1 cellular context compared by ENCODE assay signal in the genomic region with DNA sequence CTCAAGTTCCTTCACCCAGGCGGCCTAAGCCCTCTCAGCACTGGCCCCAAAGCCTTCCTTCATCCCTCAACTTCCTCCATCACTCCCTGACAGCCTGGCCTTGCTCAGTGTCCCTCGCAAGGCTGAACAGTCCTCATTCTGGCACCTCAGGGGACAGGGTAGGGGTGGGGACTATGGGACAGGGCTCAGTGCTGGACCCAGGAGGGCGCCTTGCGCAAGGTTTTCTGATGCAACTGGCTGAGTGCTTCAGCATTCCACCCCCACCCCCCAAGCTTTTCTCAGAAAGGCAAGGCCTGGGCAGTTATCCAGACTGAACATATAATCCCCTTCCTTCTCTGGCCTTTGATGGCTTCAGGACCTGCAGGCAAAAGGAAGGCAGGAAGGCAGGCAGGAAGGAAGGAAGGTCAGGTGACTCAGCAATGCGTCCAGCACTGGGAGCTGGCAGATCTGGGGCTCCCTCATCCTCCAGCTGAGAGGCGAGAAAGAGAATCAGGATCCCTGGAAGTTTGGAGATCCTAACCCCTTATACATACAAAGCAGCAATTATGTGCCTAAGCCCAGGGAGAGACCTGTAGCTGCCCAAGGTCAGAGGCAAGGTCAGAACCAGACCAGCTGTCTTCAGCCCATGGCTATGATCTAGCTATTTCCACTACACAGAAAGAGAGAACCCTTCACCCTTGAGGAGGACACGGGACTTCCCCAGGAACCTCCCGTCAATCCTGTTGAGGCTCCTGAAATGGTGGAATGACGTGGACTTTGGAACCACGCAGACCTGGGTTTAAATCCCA.
A peak's percentile ranks its signal among the peaks of the same experiment; 100 is the strongest.
TF ChIP-seq lines count a peak whose summit lies in the region.

No MANE protein-coding gene starts in this region.

TF ChIP-seq in HepG2, 621 proteins besides CTCF, POLR2A, EP300 and RAD21 (continued from another document and continues in another):
- TF ChIP-seq YEATS2 (CRISPR knock-in tag; IDR thresholded peaks at IDR 0.05; ENCODE audit: borderline replicate concordance): peak; percentile 72
- TF ChIP-seq LCORL (IDR thresholded peaks at IDR 0.05): no peak
- peak; percentile 100 for TF ChIP-seq LCORL (CRISPR knock-in tag; IDR thresholded peaks at IDR 0.05)
- no peak; the same call in none of the 2 replicates for TF ChIP-seq IRX3 (CRISPR knock-in tag; IDR thresholded peaks at IDR 0.05; ENCODE audit: borderline replicate concordance, low read depth)
- no peak for TF ChIP-seq HNRNPUL1 (IDR thresholded peaks at IDR 0.05; ENCODE audit: low read depth, low read length)
- TF ChIP-seq, protein P1, sequence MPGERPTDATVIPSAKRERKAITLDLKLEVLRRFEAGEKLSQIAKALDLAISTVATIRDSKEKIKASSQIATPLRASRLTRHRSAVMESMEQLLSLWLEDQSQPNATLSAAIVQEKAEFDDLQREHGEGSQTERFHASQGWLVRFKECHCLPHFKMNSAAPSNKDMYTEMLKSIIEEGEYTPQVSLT (CRISPR knock-in tag; IDR thresholded peaks at IDR 0.05; ENCODE audit: borderline replicate concordance, low read depth): no peak
- TF ChIP-seq, protein P2, sequence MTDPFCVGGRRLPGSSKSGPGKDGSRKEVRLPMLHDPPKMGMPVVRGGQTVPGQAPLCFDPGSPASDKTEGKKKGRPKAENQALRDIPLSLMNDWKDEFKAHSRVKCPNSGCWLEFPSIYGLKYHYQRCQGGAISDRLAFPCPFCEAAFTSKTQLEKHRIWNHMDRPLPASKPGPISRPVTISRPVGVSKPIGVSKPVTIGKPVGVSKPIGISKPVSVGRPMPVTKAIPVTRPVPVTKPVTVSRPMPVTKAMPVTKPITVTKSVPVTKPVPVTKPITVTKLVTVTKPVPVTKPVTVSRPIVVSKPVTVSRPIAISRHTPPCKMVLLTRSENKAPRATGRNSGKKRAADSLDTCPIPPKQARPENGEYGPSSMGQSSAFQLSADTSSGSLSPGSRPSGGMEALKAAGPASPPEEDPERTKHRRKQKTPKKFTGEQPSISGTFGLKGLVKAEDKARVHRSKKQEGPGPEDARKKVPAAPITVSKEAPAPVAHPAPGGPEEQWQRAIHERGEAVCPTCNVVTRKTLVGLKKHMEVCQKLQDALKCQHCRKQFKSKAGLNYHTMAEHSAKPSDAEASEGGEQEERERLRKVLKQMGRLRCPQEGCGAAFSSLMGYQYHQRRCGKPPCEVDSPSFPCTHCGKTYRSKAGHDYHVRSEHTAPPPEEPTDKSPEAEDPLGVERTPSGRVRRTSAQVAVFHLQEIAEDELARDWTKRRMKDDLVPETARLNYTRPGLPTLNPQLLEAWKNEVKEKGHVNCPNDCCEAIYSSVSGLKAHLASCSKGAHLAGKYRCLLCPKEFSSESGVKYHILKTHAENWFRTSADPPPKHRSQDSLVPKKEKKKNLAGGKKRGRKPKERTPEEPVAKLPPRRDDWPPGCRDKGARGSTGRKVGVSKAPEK (CRISPR knock-in tag; IDR thresholded peaks at IDR 0.05; ENCODE audit: borderline replicate concordance): no peak; the same call in 1 of the 2 replicates
- TF ChIP-seq RBM22 (optimal IDR thresholded peaks at IDR 0.05; ENCODE audit: low read length): no peak
- TF ChIP-seq, protein P3, sequence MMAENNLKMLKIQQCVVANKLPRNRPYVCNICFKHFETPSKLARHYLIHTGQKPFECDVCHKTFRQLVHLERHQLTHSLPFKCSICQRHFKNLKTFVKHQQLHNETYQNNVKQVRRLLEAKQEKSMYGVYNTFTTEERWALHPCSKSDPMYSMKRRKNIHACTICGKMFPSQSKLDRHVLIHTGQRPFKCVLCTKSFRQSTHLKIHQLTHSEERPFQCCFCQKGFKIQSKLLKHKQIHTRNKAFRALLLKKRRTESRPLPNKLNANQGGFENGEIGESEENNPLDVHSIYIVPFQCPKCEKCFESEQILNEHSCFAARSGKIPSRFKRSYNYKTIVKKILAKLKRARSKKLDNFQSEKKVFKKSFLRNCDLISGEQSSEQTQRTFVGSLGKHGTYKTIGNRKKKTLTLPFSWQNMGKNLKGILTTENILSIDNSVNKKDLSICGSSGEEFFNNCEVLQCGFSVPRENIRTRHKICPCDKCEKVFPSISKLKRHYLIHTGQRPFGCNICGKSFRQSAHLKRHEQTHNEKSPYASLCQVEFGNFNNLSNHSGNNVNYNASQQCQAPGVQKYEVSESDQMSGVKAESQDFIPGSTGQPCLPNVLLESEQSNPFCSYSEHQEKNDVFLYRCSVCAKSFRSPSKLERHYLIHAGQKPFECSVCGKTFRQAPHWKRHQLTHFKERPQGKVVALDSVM (CRISPR knock-in tag; IDR thresholded peaks at IDR 0.05): peak; percentile 90
- peak; percentile 99 for TF ChIP-seq ZNF746 (CRISPR knock-in tag; IDR thresholded peaks at IDR 0.05)
- TF ChIP-seq NR2C2 (CRISPR knock-in tag; IDR thresholded peaks at IDR 0.05; ENCODE audit: borderline replicate concordance): peak; percentile 93
- TF ChIP-seq, protein P4, sequence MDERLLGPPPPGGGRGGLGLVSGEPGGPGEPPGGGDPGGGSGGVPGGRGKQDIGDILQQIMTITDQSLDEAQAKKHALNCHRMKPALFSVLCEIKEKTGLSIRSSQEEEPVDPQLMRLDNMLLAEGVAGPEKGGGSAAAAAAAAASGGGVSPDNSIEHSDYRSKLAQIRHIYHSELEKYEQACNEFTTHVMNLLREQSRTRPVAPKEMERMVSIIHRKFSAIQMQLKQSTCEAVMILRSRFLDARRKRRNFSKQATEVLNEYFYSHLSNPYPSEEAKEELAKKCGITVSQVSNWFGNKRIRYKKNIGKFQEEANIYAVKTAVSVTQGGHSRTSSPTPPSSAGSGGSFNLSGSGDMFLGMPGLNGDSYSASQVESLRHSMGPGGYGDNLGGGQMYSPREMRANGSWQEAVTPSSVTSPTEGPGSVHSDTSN (CRISPR knock-in tag; IDR thresholded peaks at IDR 0.05): peak; percentile 52; the same call in 1 of the 2 replicates
- TF ChIP-seq RBFOX2 (IDR thresholded peaks at IDR 0.05; ENCODE audit: low read depth, low read length): peak; percentile 13
- TF ChIP-seq ZNF549 (CRISPR knock-in tag; IDR thresholded peaks at IDR 0.05): no peak
- TF ChIP-seq, protein P5, sequence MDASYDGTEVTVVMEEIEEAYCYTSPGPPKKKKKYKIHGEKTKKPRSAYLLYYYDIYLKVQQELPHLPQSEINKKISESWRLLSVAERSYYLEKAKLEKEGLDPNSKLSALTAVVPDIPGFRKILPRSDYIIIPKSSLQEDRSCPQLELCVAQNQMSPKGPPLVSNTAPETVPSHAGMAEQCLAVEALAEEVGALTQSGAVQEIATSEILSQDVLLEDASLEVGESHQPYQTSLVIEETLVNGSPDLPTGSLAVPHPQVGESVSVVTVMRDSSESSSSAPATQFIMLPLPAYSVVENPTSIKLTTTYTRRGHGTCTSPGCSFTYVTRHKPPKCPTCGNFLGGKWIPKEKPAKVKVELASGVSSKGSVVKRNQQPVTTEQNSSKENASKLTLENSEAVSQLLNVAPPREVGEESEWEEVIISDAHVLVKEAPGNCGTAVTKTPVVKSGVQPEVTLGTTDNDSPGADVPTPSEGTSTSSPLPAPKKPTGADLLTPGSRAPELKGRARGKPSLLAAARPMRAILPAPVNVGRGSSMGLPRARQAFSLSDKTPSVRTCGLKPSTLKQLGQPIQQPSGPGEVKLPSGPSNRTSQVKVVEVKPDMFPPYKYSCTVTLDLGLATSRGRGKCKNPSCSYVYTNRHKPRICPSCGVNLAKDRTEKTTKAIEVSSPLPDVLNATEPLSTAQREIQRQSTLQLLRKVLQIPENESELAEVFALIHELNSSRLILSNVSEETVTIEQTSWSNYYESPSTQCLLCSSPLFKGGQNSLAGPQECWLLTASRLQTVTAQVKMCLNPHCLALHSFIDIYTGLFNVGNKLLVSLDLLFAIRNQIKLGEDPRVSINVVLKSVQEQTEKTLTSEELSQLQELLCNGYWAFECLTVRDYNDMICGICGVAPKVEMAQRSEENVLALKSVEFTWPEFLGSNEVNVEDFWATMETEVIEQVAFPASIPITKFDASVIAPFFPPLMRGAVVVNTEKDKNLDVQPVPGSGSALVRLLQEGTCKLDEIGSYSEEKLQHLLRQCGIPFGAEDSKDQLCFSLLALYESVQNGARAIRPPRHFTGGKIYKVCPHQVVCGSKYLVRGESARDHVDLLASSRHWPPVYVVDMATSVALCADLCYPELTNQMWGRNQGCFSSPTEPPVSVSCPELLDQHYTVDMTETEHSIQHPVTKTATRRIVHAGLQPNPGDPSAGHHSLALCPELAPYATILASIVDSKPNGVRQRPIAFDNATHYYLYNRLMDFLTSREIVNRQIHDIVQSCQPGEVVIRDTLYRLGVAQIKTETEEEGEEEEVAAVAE (CRISPR knock-in tag; IDR thresholded peaks at IDR 0.05; ENCODE audit: borderline replicate concordance): peak; percentile 94
- no peak for TF ChIP-seq ZNF432 (CRISPR knock-in tag; IDR thresholded peaks at IDR 0.05; ENCODE audit: borderline replicate concordance)
- no peak for TF ChIP-seq SNAI1 (CRISPR knock-in tag; IDR thresholded peaks at IDR 0.05; ENCODE audit: borderline replicate concordance)
- TF ChIP-seq REL (CRISPR knock-in tag; conservative IDR thresholded peaks at IDR 0.05): no peak
- peak; percentile 97 for TF ChIP-seq ZNF430 (CRISPR knock-in tag; IDR thresholded peaks at IDR 0.05)
- no peak; the same call in 1 of the 2 replicates for TF ChIP-seq ZNF484 (CRISPR knock-in tag; IDR thresholded peaks at IDR 0.05; ENCODE audit: borderline replicate concordance, low read depth)
- peak; percentile 94 for TF ChIP-seq SP5 (CRISPR knock-in tag; IDR thresholded peaks at IDR 0.05; ENCODE audit: borderline replicate concordance, low read depth)
- TF ChIP-seq RAD51 (IDR thresholded peaks at IDR 0.05; ENCODE audit: borderline replicate concordance): no peak; the same call in 1 of the 2 replicates
- TF ChIP-seq RARG (CRISPR knock-in tag; IDR thresholded peaks at IDR 0.05; ENCODE audit: low read depth): no peak
- TF ChIP-seq, protein P6, sequence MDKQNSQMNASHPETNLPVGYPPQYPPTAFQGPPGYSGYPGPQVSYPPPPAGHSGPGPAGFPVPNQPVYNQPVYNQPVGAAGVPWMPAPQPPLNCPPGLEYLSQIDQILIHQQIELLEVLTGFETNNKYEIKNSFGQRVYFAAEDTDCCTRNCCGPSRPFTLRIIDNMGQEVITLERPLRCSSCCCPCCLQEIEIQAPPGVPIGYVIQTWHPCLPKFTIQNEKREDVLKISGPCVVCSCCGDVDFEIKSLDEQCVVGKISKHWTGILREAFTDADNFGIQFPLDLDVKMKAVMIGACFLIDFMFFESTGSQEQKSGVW (CRISPR knock-in tag; IDR thresholded peaks at IDR 0.05; ENCODE audit: borderline replicate concordance): no peak
- TF ChIP-seq KDM6A (CRISPR knock-in tag; IDR thresholded peaks at IDR 0.05; ENCODE audit: low read depth): peak; percentile 97; the same call in 1 of the 2 replicates
- TF ChIP-seq HNRNPLL (IDR thresholded peaks at IDR 0.05; ENCODE audit: low read depth, low read length, poor library complexity, severe bottlenecking): no peak
- TF ChIP-seq FIP1L1 (IDR thresholded peaks at IDR 0.05; ENCODE audit: borderline replicate concordance, insufficient read depth, low read depth, low read length): 0 out of 2 replicates have a peak, but pooled peaks have one; percentile 89
- peak; percentile 87; the same call in 1 of the 2 replicates for TF ChIP-seq ZNF670 (CRISPR knock-in tag; IDR thresholded peaks at IDR 0.05; ENCODE audit: borderline replicate concordance)
- no peak; the same call in 1 of the 2 replicates for TF ChIP-seq ADNP (CRISPR knock-in tag; IDR thresholded peaks at IDR 0.05)
- TF ChIP-seq, protein P7, sequence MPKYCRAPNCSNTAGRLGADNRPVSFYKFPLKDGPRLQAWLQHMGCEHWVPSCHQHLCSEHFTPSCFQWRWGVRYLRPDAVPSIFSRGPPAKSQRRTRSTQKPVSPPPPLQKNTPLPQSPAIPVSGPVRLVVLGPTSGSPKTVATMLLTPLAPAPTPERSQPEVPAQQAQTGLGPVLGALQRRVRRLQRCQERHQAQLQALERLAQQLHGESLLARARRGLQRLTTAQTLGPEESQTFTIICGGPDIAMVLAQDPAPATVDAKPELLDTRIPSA (CRISPR knock-in tag; IDR thresholded peaks at IDR 0.05; ENCODE audit: borderline replicate concordance): no peak
- TF ChIP-seq, protein P8, sequence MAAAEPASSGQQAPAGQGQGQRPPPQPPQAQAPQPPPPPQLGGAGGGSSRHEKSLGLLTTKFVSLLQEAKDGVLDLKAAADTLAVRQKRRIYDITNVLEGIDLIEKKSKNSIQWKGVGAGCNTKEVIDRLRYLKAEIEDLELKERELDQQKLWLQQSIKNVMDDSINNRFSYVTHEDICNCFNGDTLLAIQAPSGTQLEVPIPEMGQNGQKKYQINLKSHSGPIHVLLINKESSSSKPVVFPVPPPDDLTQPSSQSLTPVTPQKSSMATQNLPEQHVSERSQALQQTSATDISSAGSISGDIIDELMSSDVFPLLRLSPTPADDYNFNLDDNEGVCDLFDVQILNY (CRISPR knock-in tag; conservative IDR thresholded peaks at IDR 0.05): 0 out of 2 replicates have a peak, but pooled peaks have one; percentile 7
- TF ChIP-seq ZNF589 (CRISPR knock-in tag; conservative IDR thresholded peaks at IDR 0.05): peak; percentile 96
- peak; percentile 61 for TF ChIP-seq SMC3 (IDR thresholded peaks at IDR 0.05; ENCODE audit: low read length)
- TF ChIP-seq, protein P9, sequence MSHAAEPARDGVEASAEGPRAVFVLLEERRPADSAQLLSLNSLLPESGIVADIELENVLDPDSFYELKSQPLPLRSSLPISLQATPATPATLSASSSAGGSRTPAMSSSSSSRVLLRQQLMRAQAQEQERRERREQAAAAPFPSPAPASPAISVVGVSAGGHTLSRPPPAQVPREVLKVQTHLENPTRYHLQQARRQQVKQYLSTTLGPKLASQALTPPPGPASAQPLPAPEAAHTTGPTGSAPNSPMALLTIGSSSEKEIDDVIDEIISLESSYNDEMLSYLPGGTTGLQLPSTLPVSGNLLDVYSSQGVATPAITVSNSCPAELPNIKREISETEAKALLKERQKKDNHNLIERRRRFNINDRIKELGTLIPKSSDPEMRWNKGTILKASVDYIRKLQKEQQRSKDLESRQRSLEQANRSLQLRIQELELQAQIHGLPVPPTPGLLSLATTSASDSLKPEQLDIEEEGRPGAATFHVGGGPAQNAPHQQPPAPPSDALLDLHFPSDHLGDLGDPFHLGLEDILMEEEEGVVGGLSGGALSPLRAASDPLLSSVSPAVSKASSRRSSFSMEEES (CRISPR knock-in tag; IDR thresholded peaks at IDR 0.05): peak; percentile 94
- peak; percentile 83; the same call in 1 of the 2 replicates for TF ChIP-seq ZNF557 (CRISPR knock-in tag; IDR thresholded peaks at IDR 0.05)
- TF ChIP-seq TAF15 (IDR thresholded peaks at IDR 0.05; ENCODE audit: low read depth, low read length, poor library complexity, severe bottlenecking): no peak
- no peak for TF ChIP-seq ATF7 (IDR thresholded peaks at IDR 0.05)
- TF ChIP-seq ATF7 (CRISPR knock-in tag; IDR thresholded peaks at IDR 0.05): peak; percentile 96
- TF ChIP-seq MAFK (conservative IDR thresholded peaks at IDR 0.05 in 1 of 2, IDR thresholded peaks at IDR 0.05 in 1 of 2; ENCODE audit: low read length in 2 of 2): peak in 1 of 2 experiments; percentile 40; a peak in 3 of 4 replicates
- peak; percentile 99 for TF ChIP-seq ZSCAN25 (CRISPR knock-in tag; IDR thresholded peaks at IDR 0.05)
- peak; percentile 83; the same call in 1 of the 2 replicates for TF ChIP-seq NFE2 (CRISPR knock-in tag; IDR thresholded peaks at IDR 0.05)
- peak; percentile 69 for TF ChIP-seq KLF11 (CRISPR knock-in tag; IDR thresholded peaks at IDR 0.05)
- peak; percentile 99 for TF ChIP-seq MEF2D (CRISPR knock-in tag; IDR thresholded peaks at IDR 0.05)
- TF ChIP-seq, protein P10, sequence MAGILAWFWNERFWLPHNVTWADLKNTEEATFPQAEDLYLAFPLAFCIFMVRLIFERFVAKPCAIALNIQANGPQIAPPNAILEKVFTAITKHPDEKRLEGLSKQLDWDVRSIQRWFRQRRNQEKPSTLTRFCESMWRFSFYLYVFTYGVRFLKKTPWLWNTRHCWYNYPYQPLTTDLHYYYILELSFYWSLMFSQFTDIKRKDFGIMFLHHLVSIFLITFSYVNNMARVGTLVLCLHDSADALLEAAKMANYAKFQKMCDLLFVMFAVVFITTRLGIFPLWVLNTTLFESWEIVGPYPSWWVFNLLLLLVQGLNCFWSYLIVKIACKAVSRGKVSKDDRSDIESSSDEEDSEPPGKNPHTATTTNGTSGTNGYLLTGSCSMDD (CRISPR knock-in tag; IDR thresholded peaks at IDR 0.05): no peak
